8 cellular contexts compared by ENCODE assay signal in the genomic region with DNA sequence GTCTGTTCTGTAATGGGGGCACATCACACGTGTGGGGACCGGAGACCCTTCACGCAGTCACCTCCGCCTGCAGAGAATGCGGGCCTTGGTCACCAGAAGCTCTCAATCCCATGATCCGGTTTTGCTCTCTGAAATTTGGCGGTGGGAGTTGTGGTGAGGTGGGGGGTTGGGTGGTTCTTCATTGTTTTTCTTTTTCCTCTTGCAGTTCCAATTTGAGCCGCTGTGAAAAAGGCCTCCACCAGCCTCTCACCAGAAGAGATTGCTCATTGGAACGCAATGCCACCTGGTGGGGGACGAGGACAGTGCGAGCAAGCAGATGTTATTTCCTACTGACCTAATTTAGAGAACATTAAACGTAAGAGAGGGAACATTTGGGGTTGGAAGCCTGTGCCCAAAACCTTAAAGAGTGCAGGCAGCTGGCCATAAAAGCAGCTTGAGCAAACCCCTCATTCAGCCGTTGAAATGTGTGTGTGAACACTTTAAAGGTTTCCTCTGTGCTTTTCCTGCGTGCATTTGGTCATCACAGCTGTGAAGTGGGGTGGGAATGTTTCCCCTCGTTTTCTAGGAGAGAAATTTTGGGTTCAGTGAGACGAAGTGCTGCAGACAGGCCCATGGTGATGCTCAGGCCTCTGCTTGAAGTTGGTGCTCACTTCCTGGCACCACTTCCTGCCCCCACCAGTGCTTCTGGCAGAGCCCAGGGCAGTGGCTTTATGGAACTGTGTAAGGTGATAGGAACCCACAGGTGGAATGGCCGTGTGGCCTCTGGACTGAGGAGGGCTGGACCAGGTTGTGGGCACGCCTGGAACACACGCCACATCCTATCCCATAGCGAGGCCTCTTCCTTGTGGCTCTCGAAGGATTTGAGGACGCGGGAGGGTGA.
A peak's percentile ranks its signal among the peaks of the same experiment; 100 is the strongest.
DNase-seq lines count a peak whose midpoint lies in the region; ATAC-seq and TF ChIP-seq lines count a peak whose summit lies in the region.

No MANE protein-coding gene starts in this region.

- TF ChIP-seq CTCF in CD4-positive, alpha-beta T cell (IDR thresholded peaks at IDR 0.05): peak; percentile 98

- H3K4me3 Mint-ChIP-seq in CD4-positive, alpha-beta T cell: peak overlapping the region; percentile 16
- peak overlapping the region; percentile 31 for H3K4me3 Mint-ChIP-seq in activated CD8-positive, alpha-beta T cell treated with anti-CD3 and anti-CD28 coated beads, Interleukin-2, amount 10 ng/mL, durations not matched to agents 7 days and 5 days
- H3K4me3 Mint-ChIP-seq in memory B cell: peak overlapping the region; percentile 60

- H3K36me3 Mint-ChIP-seq in CD4-positive, alpha-beta T cell (ENCODE audit: low read depth): peaks cover 20% of the 10 kb centered on the region
- H3K36me3 Mint-ChIP-seq in activated CD8-positive, alpha-beta T cell treated with anti-CD3 and anti-CD28 coated beads, Interleukin-2, amount 10 ng/mL, durations not matched to agents 7 days and 5 days (ENCODE audit: low read depth): peaks cover 37% of the 10 kb centered on the region
- H3K36me3 Mint-ChIP-seq in memory B cell: peaks cover 14% of the 10 kb centered on the region

- peak; percentile 97 for ATAC-seq in CD4-positive, alpha-beta T cell (ENCODE audit: poor library complexity)
- ATAC-seq in GM19351 (IDR thresholded peaks at IDR 0.05; ENCODE audit: unreplicated experiment): peak; percentile 74
- peak; percentile 77 for ATAC-seq in HG03520 (IDR thresholded peaks at IDR 0.05; ENCODE audit: unreplicated experiment)
- peak; percentile 91 for ATAC-seq in activated CD8-positive, alpha-beta T cell treated with anti-CD3 and anti-CD28 coated beads, Interleukin-2, amount 10 ng/mL, durations not matched to agents 7 days and 5 days
- peak; percentile 97 for ATAC-seq in memory B cell (ENCODE audit: low read depth)

- H3K9me3 ChIP-seq in CD4-positive, alpha-beta T cell (ENCODE audit: control insufficient read depth, low read length): no peaks in the 10 kb centered on the region

- H3K27ac Mint-ChIP-seq in CD4-positive, alpha-beta T cell: peak overlapping the region; percentile 32
- peak overlapping the region; percentile 78 for H3K27ac Mint-ChIP-seq in activated CD8-positive, alpha-beta T cell treated with anti-CD3 and anti-CD28 coated beads, Interleukin-2, amount 10 ng/mL, durations not matched to agents 7 days and 5 days
- peak overlapping the region; percentile 7 for H3K27ac Mint-ChIP-seq in memory B cell

- no peaks in the 10 kb centered on the region for H3K27me3 ChIP-seq in CD4-positive, alpha-beta T cell (ENCODE audit: control insufficient read depth, insufficient read depth, low read length)

- H3K27me3 Mint-ChIP-seq in CD4-positive, alpha-beta T cell: no peaks in the 10 kb centered on the region
- H3K27me3 Mint-ChIP-seq in activated CD8-positive, alpha-beta T cell treated with anti-CD3 and anti-CD28 coated beads, Interleukin-2, amount 10 ng/mL, durations not matched to agents 7 days and 5 days (ENCODE audit: low read depth): no peaks in the 10 kb centered on the region
- no peaks in the 10 kb centered on the region for H3K27me3 Mint-ChIP-seq in memory B cell

- POLR2A ChIA-PET in CD4-positive, alpha-beta T cell (lab: Charles Lee): interaction anchor here (1.2 to 3.4 kb wide), 3 partner anchors 61 to 164 kb away, joined by 4 to 24 read pairs (median 5); a partner anchor contains a TSS
- POLR2A ChIA-PET in activated CD8-positive, alpha-beta T cell treated with anti-CD3 and anti-CD28 coated beads, Interleukin-2, amount 10 ng/mL, durations not matched to agents 7 days and 5 days (lab: Charles Lee): interaction anchor here (0.7 to 2.0 kb wide), 2 partner anchors 61 to 163 kb away, joined by 3 to 6 read pairs; no protein-coding TSS in a partner anchor

- DNase-seq in CD4-positive, alpha-beta T cell: peak; percentile 69 to 82 (median 76)
- DNase-seq in NCI-H748 treated with DMSO at 0.1 percent for 48 hours (lab: John Stamatoyannopoulos, UW) (peak; percentile 71), memory B cell (ENCODE audit: low spot score in 2 of 2) (peak; percentile 75 to 83)
- DNase-seq in activated CD8-positive, alpha-beta T cell treated with anti-CD3 and anti-CD28 coated beads, Interleukin-2, amount 10 ng/mL, durations not matched to agents 7 days and 5 days: peak; percentile 90
- peak; percentile 73 for DNase-seq in effector CD8-positive, alpha-beta T cell (lab: John Stamatoyannopoulos, UW)
- DNase-seq in stimulated activated CD8-positive, alpha-beta memory T cell treated with anti-CD3 and anti-CD28 coated beads, Interleukin-15, amount 100 ng/mL, for 24 hours (ENCODE audit: low read depth): peak; percentile 40

- peaks cover 33% of the 10 kb centered on the region for H3K4me1 Mint-ChIP-seq in CD4-positive, alpha-beta T cell (ENCODE audit: low read depth)
- H3K4me1 Mint-ChIP-seq in activated CD8-positive, alpha-beta T cell treated with anti-CD3 and anti-CD28 coated beads, Interleukin-2, amount 10 ng/mL, durations not matched to agents 7 days and 5 days (ENCODE audit: low read depth): peaks cover 39% of the 10 kb centered on the region
- H3K4me1 Mint-ChIP-seq in memory B cell: peaks cover 11% of the 10 kb centered on the region

- H3K27ac ChIP-seq in CD4-positive, alpha-beta T cell (ENCODE audit: low read depth, low read length): no peak overlapping the region

- CTCF ChIA-PET in CD4-positive, alpha-beta T cell (lab: Charles Lee): interaction anchor here (0.7 to 2.0 kb wide), 16 partner anchors 13 to 360 kb away, joined by 3 to 17 read pairs (median 4); no protein-coding TSS in a partner anchor
- CTCF ChIA-PET in activated CD8-positive, alpha-beta T cell treated with anti-CD3 and anti-CD28 coated beads, Interleukin-2, amount 10 ng/mL, durations not matched to agents 7 days and 5 days (lab: Charles Lee): interaction anchor here (0.7 to 5.3 kb wide), 30 partner anchors 12 to 425 kb away, joined by 3 to 31 read pairs (median 4); a partner anchor contains a TSS

- no peaks in the 10 kb centered on the region for H3K9me3 Mint-ChIP-seq in CD4-positive, alpha-beta T cell
- H3K9me3 Mint-ChIP-seq in activated CD8-positive, alpha-beta T cell treated with anti-CD3 and anti-CD28 coated beads, Interleukin-2, amount 10 ng/mL, durations not matched to agents 7 days and 5 days (ENCODE audit: insufficient read depth): no peaks in the 10 kb centered on the region
- no peaks in the 10 kb centered on the region for H3K9me3 Mint-ChIP-seq in memory B cell

- intact Hi-C loops in CD4-positive, alpha-beta T cell (cut with DNase I, micrococcal nuclease): loop anchor here (1.0 to 10.0 kb wide), 10 partner anchors 57 to 840 kb away; a partner anchor contains a TSS

Comparison
In these comparisons a context has a peak if more than half of its experiments do, and no peak if none do; other contexts are left out.
1. DNase-seq: peak in every context shown above with its lines; median percentile 90 in activated CD8-positive, alpha-beta T cell treated with anti-CD3 and anti-CD28 coated beads, Interleukin-2, amount 10 ng/mL, durations not matched to agents 7 days and 5 days; 79 in memory B cell; 76 in CD4-positive, alpha-beta T cell; 73 in effector CD8-positive, alpha-beta T cell; 71 in NCI-H748 treated with DMSO at 0.1 percent for 48 hours; 40 in stimulated activated CD8-positive, alpha-beta memory T cell treated with anti-CD3 and anti-CD28 coated beads, Interleukin-15, amount 100 ng/mL, for 24 hours.
2. H3K27ac Mint-ChIP-seq: peak in every context shown above with its lines; median percentile 78 in activated CD8-positive, alpha-beta T cell treated with anti-CD3 and anti-CD28 coated beads, Interleukin-2, amount 10 ng/mL, durations not matched to agents 7 days and 5 days; 32 in CD4-positive, alpha-beta T cell; 7 in memory B cell.